Comparison of ENCODE assay signal across 1 cellular context in the genomic region with DNA sequence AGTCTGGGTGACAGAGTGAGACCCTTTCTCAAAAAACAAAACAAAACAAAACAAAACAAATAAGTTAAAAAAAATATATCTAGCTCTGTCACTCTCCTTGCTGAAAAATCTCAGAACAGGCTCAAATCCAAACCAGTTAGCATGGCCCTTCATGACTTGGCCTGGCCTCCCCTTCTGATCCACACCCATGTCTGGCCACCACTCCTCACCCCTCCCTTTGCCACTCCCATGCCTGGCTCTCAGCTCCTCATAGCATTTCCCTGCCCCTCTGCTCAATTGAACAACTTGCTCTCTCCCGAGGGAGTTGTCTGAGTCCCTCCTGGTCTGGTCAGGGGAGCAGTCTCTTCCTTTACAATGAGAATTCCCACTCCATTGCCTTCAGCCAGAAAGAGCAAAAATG.
TF ChIP-seq lines count a peak whose summit lies in the region.

No MANE protein-coding gene starts in this region.

TF ChIP-seq in WTC11, 78 proteins besides CTCF, POLR2A, EP300 and RAD21 (continued from another document):
- TF ChIP-seq, protein P1, sequence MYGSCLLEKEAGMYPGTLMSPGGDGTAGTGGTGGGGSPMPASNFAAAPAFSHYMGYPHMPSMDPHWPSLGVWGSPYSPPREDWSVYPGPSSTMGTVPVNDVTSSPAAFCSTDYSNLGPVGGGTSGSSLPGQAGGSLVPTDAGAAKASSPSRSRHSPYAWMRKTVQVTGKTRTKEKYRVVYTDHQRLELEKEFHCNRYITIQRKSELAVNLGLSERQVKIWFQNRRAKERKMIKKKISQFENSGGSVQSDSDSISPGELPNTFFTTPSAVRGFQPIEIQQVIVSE (CRISPR knock-in tag; IDR thresholded peaks at IDR 0.05; ENCODE audit: borderline replicate concordance) = no peak
- TF ChIP-seq, protein P2, sequence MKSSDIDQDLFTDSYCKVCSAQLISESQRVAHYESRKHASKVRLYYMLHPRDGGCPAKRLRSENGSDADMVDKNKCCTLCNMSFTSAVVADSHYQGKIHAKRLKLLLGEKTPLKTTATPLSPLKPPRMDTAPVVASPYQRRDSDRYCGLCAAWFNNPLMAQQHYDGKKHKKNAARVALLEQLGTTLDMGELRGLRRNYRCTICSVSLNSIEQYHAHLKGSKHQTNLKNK (CRISPR knock-in tag; IDR thresholded peaks at IDR 0.05) = no peak
- TF ChIP-seq, protein P3, sequence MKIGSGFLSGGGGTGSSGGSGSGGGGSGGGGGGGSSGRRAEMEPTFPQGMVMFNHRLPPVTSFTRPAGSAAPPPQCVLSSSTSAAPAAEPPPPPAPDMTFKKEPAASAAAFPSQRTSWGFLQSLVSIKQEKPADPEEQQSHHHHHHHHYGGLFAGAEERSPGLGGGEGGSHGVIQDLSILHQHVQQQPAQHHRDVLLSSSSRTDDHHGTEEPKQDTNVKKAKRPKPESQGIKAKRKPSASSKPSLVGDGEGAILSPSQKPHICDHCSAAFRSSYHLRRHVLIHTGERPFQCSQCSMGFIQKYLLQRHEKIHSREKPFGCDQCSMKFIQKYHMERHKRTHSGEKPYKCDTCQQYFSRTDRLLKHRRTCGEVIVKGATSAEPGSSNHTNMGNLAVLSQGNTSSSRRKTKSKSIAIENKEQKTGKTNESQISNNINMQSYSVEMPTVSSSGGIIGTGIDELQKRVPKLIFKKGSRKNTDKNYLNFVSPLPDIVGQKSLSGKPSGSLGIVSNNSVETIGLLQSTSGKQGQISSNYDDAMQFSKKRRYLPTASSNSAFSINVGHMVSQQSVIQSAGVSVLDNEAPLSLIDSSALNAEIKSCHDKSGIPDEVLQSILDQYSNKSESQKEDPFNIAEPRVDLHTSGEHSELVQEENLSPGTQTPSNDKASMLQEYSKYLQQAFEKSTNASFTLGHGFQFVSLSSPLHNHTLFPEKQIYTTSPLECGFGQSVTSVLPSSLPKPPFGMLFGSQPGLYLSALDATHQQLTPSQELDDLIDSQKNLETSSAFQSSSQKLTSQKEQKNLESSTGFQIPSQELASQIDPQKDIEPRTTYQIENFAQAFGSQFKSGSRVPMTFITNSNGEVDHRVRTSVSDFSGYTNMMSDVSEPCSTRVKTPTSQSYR (CRISPR knock-in tag; IDR thresholded peaks at IDR 0.05) = no peak
- TF ChIP-seq MYBL2 (CRISPR knock-in tag; IDR thresholded peaks at IDR 0.05) (no peak), ZNF671 (CRISPR knock-in tag; IDR thresholded peaks at IDR 0.05) (no peak), ETV6 (CRISPR knock-in tag; IDR thresholded peaks at IDR 0.05) (no peak), NFATC4 (CRISPR knock-in tag; IDR thresholded peaks at IDR 0.05) (no peak), NR3C1 (CRISPR knock-in tag; conservative IDR thresholded peaks at IDR 0.05; ENCODE audit: low read depth) (no peak), NR2C2 (CRISPR knock-in tag; IDR thresholded peaks at IDR 0.05) (no peak), ZNF121 (CRISPR knock-in tag; IDR thresholded peaks at IDR 0.05) (no peak), ELF4 (CRISPR knock-in tag; IDR thresholded peaks at IDR 0.05; ENCODE audit: low read depth) (no peak)
- TF ChIP-seq, protein P4, sequence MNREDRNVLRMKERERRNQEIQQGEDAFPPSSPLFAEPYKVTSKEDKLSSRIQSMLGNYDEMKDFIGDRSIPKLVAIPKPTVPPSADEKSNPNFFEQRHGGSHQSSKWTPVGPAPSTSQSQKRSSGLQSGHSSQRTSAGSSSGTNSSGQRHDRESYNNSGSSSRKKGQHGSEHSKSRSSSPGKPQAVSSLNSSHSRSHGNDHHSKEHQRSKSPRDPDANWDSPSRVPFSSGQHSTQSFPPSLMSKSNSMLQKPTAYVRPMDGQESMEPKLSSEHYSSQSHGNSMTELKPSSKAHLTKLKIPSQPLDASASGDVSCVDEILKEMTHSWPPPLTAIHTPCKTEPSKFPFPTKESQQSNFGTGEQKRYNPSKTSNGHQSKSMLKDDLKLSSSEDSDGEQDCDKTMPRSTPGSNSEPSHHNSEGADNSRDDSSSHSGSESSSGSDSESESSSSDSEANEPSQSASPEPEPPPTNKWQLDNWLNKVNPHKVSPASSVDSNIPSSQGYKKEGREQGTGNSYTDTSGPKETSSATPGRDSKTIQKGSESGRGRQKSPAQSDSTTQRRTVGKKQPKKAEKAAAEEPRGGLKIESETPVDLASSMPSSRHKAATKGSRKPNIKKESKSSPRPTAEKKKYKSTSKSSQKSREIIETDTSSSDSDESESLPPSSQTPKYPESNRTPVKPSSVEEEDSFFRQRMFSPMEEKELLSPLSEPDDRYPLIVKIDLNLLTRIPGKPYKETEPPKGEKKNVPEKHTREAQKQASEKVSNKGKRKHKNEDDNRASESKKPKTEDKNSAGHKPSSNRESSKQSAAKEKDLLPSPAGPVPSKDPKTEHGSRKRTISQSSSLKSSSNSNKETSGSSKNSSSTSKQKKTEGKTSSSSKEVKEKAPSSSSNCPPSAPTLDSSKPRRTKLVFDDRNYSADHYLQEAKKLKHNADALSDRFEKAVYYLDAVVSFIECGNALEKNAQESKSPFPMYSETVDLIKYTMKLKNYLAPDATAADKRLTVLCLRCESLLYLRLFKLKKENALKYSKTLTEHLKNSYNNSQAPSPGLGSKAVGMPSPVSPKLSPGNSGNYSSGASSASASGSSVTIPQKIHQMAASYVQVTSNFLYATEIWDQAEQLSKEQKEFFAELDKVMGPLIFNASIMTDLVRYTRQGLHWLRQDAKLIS (CRISPR knock-in tag; IDR thresholded peaks at IDR 0.05; ENCODE audit: borderline replicate concordance) = no peak
- TF ChIP-seq, protein P5, sequence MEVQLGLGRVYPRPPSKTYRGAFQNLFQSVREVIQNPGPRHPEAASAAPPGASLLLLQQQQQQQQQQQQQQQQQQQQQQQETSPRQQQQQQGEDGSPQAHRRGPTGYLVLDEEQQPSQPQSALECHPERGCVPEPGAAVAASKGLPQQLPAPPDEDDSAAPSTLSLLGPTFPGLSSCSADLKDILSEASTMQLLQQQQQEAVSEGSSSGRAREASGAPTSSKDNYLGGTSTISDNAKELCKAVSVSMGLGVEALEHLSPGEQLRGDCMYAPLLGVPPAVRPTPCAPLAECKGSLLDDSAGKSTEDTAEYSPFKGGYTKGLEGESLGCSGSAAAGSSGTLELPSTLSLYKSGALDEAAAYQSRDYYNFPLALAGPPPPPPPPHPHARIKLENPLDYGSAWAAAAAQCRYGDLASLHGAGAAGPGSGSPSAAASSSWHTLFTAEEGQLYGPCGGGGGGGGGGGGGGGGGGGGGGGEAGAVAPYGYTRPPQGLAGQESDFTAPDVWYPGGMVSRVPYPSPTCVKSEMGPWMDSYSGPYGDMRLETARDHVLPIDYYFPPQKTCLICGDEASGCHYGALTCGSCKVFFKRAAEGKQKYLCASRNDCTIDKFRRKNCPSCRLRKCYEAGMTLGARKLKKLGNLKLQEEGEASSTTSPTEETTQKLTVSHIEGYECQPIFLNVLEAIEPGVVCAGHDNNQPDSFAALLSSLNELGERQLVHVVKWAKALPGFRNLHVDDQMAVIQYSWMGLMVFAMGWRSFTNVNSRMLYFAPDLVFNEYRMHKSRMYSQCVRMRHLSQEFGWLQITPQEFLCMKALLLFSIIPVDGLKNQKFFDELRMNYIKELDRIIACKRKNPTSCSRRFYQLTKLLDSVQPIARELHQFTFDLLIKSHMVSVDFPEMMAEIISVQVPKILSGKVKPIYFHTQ (CRISPR knock-in tag; IDR thresholded peaks at IDR 0.05) = no peak
- TF ChIP-seq, protein P6, sequence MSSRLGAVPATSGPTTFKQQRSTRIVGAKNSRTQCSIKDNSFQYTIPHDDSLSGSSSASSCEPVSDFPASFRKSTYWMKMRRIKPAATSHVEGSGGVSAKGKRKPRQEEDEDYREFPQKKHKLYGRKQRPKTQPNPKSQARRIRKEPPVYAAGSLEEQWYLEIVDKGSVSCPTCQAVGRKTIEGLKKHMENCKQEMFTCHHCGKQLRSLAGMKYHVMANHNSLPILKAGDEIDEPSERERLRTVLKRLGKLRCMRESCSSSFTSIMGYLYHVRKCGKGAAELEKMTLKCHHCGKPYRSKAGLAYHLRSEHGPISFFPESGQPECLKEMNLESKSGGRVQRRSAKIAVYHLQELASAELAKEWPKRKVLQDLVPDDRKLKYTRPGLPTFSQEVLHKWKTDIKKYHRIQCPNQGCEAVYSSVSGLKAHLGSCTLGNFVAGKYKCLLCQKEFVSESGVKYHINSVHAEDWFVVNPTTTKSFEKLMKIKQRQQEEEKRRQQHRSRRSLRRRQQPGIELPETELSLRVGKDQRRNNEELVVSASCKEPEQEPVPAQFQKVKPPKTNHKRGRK (CRISPR knock-in tag; IDR thresholded peaks at IDR 0.05; ENCODE audit: borderline replicate concordance) = no peak
- TF ChIP-seq, protein P7, sequence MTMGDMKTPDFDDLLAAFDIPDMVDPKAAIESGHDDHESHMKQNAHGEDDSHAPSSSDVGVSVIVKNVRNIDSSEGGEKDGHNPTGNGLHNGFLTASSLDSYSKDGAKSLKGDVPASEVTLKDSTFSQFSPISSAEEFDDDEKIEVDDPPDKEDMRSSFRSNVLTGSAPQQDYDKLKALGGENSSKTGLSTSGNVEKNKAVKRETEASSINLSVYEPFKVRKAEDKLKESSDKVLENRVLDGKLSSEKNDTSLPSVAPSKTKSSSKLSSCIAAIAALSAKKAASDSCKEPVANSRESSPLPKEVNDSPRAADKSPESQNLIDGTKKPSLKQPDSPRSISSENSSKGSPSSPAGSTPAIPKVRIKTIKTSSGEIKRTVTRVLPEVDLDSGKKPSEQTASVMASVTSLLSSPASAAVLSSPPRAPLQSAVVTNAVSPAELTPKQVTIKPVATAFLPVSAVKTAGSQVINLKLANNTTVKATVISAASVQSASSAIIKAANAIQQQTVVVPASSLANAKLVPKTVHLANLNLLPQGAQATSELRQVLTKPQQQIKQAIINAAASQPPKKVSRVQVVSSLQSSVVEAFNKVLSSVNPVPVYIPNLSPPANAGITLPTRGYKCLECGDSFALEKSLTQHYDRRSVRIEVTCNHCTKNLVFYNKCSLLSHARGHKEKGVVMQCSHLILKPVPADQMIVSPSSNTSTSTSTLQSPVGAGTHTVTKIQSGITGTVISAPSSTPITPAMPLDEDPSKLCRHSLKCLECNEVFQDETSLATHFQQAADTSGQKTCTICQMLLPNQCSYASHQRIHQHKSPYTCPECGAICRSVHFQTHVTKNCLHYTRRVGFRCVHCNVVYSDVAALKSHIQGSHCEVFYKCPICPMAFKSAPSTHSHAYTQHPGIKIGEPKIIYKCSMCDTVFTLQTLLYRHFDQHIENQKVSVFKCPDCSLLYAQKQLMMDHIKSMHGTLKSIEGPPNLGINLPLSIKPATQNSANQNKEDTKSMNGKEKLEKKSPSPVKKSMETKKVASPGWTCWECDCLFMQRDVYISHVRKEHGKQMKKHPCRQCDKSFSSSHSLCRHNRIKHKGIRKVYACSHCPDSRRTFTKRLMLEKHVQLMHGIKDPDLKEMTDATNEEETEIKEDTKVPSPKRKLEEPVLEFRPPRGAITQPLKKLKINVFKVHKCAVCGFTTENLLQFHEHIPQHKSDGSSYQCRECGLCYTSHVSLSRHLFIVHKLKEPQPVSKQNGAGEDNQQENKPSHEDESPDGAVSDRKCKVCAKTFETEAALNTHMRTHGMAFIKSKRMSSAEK (CRISPR knock-in tag; IDR thresholded peaks at IDR 0.05; ENCODE audit: borderline replicate concordance) = no peak
- TF ChIP-seq, protein P8, sequence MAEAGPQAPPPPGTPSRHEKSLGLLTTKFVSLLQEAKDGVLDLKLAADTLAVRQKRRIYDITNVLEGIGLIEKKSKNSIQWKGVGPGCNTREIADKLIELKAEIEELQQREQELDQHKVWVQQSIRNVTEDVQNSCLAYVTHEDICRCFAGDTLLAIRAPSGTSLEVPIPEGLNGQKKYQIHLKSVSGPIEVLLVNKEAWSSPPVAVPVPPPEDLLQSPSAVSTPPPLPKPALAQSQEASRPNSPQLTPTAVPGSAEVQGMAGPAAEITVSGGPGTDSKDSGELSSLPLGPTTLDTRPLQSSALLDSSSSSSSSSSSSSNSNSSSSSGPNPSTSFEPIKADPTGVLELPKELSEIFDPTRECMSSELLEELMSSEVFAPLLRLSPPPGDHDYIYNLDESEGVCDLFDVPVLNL (CRISPR knock-in tag; IDR thresholded peaks at IDR 0.05; ENCODE audit: borderline replicate concordance, low read depth) = no peak
- TF ChIP-seq, protein P9, sequence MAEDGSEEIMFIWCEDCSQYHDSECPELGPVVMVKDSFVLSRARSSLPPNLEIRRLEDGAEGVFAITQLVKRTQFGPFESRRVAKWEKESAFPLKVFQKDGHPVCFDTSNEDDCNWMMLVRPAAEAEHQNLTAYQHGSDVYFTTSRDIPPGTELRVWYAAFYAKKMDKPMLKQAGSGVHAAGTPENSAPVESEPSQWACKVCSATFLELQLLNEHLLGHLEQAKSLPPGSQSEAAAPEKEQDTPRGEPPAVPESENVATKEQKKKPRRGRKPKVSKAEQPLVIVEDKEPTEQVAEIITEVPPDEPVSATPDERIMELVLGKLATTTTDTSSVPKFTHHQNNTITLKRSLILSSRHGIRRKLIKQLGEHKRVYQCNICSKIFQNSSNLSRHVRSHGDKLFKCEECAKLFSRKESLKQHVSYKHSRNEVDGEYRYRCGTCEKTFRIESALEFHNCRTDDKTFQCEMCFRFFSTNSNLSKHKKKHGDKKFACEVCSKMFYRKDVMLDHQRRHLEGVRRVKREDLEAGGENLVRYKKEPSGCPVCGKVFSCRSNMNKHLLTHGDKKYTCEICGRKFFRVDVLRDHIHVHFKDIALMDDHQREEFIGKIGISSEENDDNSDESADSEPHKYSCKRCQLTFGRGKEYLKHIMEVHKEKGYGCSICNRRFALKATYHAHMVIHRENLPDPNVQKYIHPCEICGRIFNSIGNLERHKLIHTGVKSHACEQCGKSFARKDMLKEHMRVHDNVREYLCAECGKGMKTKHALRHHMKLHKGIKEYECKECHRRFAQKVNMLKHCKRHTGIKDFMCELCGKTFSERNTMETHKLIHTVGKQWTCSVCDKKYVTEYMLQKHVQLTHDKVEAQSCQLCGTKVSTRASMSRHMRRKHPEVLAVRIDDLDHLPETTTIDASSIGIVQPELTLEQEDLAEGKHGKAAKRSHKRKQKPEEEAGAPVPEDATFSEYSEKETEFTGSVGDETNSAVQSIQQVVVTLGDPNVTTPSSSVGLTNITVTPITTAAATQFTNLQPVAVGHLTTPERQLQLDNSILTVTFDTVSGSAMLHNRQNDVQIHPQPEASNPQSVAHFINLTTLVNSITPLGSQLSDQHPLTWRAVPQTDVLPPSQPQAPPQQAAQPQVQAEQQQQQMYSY (CRISPR knock-in tag; IDR thresholded peaks at IDR 0.05) = no peak
